In genomic region chr2:188282907-188283306, GRCh38 we compare ENCODE assay signal across 30 cellular contexts. TPM values are rescaled to one million over a fixed set of nuclear protein-coding genes. Genes with fewer than 3 reads are reported as not detected.
"Had no signal": no experiment of that assay in that cellular context is flagged by ENCODE, and none has a peak within 500 bp of the region (broad histone marks: within the 10 kb centered on the region; RNA-seq: fewer than 3 reads in every experiment).

No MANE protein-coding gene starts in this region.

- H3K36me3 ChIP-seq: ascending aorta, cardiac muscle cell had no signal

- H3K4me3 ChIP-seq: ascending aorta, cardiac muscle cell had no signal

- H3K27ac ChIP-seq: ascending aorta, cardiac muscle cell, VCaP had no signal

- DNase-seq: activated B cell treated with CpG ODN at 0.5 μM for 24 hours; activated CD4-positive, alpha-beta memory T cell treated with anti-CD3 and anti-CD28 coated beads, Interleukin-2, amount 10 ng/mL, durations not matched to agents 7 days and 5 days; activated CD4-positive, alpha-beta T cell treated with anti-CD3 and anti-CD28 coated beads for 4 hours; activated CD4-positive, alpha-beta T cell treated with anti-CD3 and anti-CD28 coated beads, Interleukin-2, amount 10 ng/mL, durations not matched to agents 24 days and 14 days; activated CD4-positive, alpha-beta T cell treated with anti-CD3 and anti-CD28 coated beads, Interleukin-2, amount 50 U/mL, for 48 hours; activated CD4-positive, CD25-positive, alpha-beta regulatory T cell treated with anti-CD3 and anti-CD28 coated beads, Interleukin-2, amount 50 U/mL, for 72 hours; activated CD8-positive, alpha-beta memory T cell treated with anti-CD3 and anti-CD28 coated beads for 24 hours; activated CD8-positive, alpha-beta memory T cell treated with anti-CD3 and anti-CD28 coated beads, Interleukin-2, amount 10 ng/mL, durations not matched to agents 7 days and 5 days; activated CD8-positive, alpha-beta memory T cell treated with anti-CD3 and anti-CD28 coated beads, Interleukin-2, amount 50 U/mL, for 48 hours; activated CD8-positive, alpha-beta T cell treated with anti-CD3 and anti-CD28 coated beads, Interleukin-2, amount 10 ng/mL, durations not matched to agents 7 days and 5 days; activated effector memory CD4-positive, alpha-beta T cell treated with Interleukin-2 at 50 U/mL for 16 hours; activated gamma-delta T cell; activated naive CD4-positive, alpha-beta T cell treated with anti-CD3 and anti-CD28 coated beads, Interleukin-2, amount 10 ng/mL, durations not matched to agents 7 days and 5 days; activated naive CD4-positive, alpha-beta T cell treated with Interleukin-2 at 50 U/mL for 16 hours; activated naive CD8-positive, alpha-beta T cell treated with anti-CD3 and anti-CD28 coated beads, Interleukin-2, amount 10 ng/mL, durations not matched to agents 7 days and 5 days; activated naive CD8-positive, alpha-beta T cell treated with anti-CD3 and anti-CD28 coated beads, Interleukin-2, amount 50 U/mL, for 24 hours; activated T-cell treated with anti-CD3 and anti-CD28 coated beads, Interleukin-2, amount 50 U/mL, for 24 hours; activated T-cell treated with anti-CD3 and anti-CD28 coated beads, Interleukin-2, amount 50 U/mL, for 48 hours; amygdala; anterior cingulate cortex; caudate nucleus; cerebellar nuclear complex; T-helper 2 cell; T-helper 9 cell had no signal

- H3K9me3 ChIP-seq: ascending aorta had no signal

- H3K27me3 ChIP-seq: ascending aorta, cardiac muscle cell had no signal

- FAIRE-seq: bronchial epithelial cell, TTC549 had no signal

RNA-seq across cellular contexts. Expression of gene GULP1, which starts 8.8 kb away (rescaled TPM):
- total RNA-seq: activated B cell treated with CpG ODN at 0.5 μM for 24 hours; activated CD4-positive, alpha-beta memory T cell treated with anti-CD3 and anti-CD28 coated beads, Interleukin-2, amount 10 ng/mL, durations not matched to agents 7 days and 5 days; activated CD4-positive, alpha-beta T cell treated with anti-CD3 and anti-CD28 coated beads, Interleukin-2, amount 10 ng/mL, durations not matched to agents 24 days and 14 days; activated CD8-positive, alpha-beta memory T cell treated with anti-CD3 and anti-CD28 coated beads, Interleukin-2, amount 10 ng/mL, durations not matched to agents 7 days and 5 days; activated CD8-positive, alpha-beta T cell treated with anti-CD3 and anti-CD28 coated beads, Interleukin-2, amount 10 ng/mL, durations not matched to agents 7 days and 5 days; activated naive CD8-positive, alpha-beta T cell treated with anti-CD3 and anti-CD28 coated beads, Interleukin-2, amount 10 ng/mL, durations not matched to agents 7 days and 5 days; activated T-helper 2 cell treated with anti-CD3 and anti-CD28 coated beads, Interferon-gamma antibody, Interleukin-2, Interleukin-4, amounts not matched to agents 10 μg/mL and 5 μg/mL and 100 μg/mL, durations not matched to agents 14 hours and 24 hours and 36 hours had no signal
